Comparison of ENCODE assay signal across 22 cellular contexts in the genomic region with DNA sequence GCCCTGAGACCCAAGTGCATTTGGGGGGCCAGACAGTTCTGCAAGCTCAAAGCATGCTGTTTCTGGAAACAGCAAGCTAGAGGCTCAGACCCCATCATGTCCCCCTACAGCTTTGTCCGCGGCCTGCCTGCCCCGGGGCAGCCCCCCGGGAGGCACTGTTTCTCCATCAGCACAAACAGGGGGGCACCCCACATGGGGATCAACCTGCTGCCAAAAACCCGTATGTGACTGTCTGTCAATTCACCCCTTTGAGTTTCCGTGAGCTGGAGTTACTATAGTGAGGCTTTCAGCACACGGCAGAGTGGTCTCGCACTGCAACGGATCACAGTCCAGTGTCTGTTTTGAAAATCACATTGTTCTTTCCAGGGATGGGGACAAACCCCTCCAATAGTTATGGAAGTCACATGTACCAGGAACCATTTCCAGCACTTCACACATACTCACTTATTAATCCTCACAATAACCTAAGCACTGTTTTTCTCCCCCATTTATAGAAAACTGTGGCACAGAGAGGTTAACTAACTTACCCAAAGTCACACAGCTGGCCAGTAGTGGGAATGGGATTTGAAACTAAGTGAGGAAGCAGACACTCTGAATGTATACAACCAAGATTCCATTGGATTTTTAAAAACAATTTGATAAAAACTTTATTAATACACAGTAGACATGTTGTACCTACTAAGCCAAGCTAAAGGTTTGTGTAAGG.
"Had no signal": no experiment of that assay in that cellular context is flagged by ENCODE, and none has a peak within 500 bp of the region (broad histone marks: within the 10 kb centered on the region; RNA-seq: fewer than 3 reads in every experiment).

No MANE protein-coding gene starts in this region.

- H3K9me3 Mint-ChIP-seq: activated CD4-positive, alpha-beta T cell treated with anti-CD3 and anti-CD28 coated beads, Interleukin-2, amount 10 ng/mL, durations not matched to agents 7 days and 5 days; activated naive CD4-positive, alpha-beta T cell treated with anti-CD3 and anti-CD28 coated beads for 36 hours; central memory CD8-positive, alpha-beta T cell had no signal

- H3K4me3 Mint-ChIP-seq: activated CD4-positive, alpha-beta memory T cell treated with anti-CD3 and anti-CD28 coated beads, Interleukin-2, amount 10 ng/mL, durations not matched to agents 7 days and 5 days; activated CD4-positive, alpha-beta T cell treated with anti-CD3 and anti-CD28 coated beads, Interleukin-2, amount 10 ng/mL, durations not matched to agents 7 days and 5 days; activated naive CD4-positive, alpha-beta T cell treated with anti-CD3 and anti-CD28 coated beads for 36 hours; activated naive CD8-positive, alpha-beta T cell; activated T-helper 17 cell treated with anti-CD3 and anti-CD28 coated beads, Interleukin-2, amount 50 U/mL, for 72 hours; brain; central memory CD8-positive, alpha-beta T cell had no signal

- H3K9ac ChIP-seq: KMS-11, SK-N-SH had no signal

- ATAC-seq: activated T-helper 17 cell treated with anti-CD3 and anti-CD28 coated beads, Interleukin-2, amount 50 U/mL, for 72 hours had no signal

- H3K36me3 ChIP-seq: Peyer's patch, SJCRH30 had no signal

- H3K9me2 ChIP-seq: SK-N-SH had no signal

- DNase-seq: activated CD4-positive, alpha-beta memory T cell treated with anti-CD3 and anti-CD28 coated beads, Interleukin-2, amount 10 ng/mL, durations not matched to agents 7 days and 5 days; activated CD4-positive, alpha-beta T cell treated with anti-CD3 and anti-CD28 coated beads, Interleukin-2, amount 10 ng/mL, durations not matched to agents 7 days and 5 days; activated CD4-positive, CD25-positive, alpha-beta regulatory T cell; activated gamma-delta T cell; activated naive CD4-positive, alpha-beta T cell treated with anti-CD3 and anti-CD28 coated beads for 36 hours; activated T-cell treated with anti-CD3 and anti-CD28 coated beads for 4 hours; activated T-cell treated with anti-CD3 and anti-CD28 coated beads, Interleukin-2, amount 50 U/mL, for 48 hours; amygdala; MM.1S; NCI-H2029; Peyer's patch; Right ventricle myocardium superior; SK-N-SH; T-helper 1 cell had no signal

- H3K27me3 ChIP-seq: Peyer's patch, SJCRH30 had no signal

- H3K4me1 Mint-ChIP-seq: activated CD4-positive, alpha-beta memory T cell treated with anti-CD3 and anti-CD28 coated beads, Interleukin-2, amount 10 ng/mL, durations not matched to agents 7 days and 5 days; activated CD4-positive, alpha-beta T cell treated with anti-CD3 and anti-CD28 coated beads, Interleukin-2, amount 10 ng/mL, durations not matched to agents 7 days and 5 days; activated T-helper 17 cell treated with anti-CD3 and anti-CD28 coated beads, Interleukin-2, amount 50 U/mL, for 72 hours; central memory CD8-positive, alpha-beta T cell had no signal

- H3K9me3 ChIP-seq: Peyer's patch, SJCRH30, SK-N-SH had no signal

- H3K4me3 ChIP-seq: Peyer's patch, SJCRH30 had no signal

- H3K4me2 ChIP-seq: KMS-11, SK-N-SH had no signal

- H3K4me1 ChIP-seq: Peyer's patch had no signal

- H3K27ac ChIP-seq: KMS-11, Peyer's patch, RWPE1, SJCRH30, VCaP had no signal

- H3K36me3 Mint-ChIP-seq: activated naive CD8-positive, alpha-beta T cell; brain had no signal

- H3K27ac Mint-ChIP-seq: activated CD4-positive, alpha-beta memory T cell treated with anti-CD3 and anti-CD28 coated beads, Interleukin-2, amount 10 ng/mL, durations not matched to agents 7 days and 5 days; activated CD4-positive, alpha-beta T cell treated with anti-CD3 and anti-CD28 coated beads, Interleukin-2, amount 10 ng/mL, durations not matched to agents 7 days and 5 days; activated naive CD4-positive, alpha-beta T cell treated with anti-CD3 and anti-CD28 coated beads for 36 hours; activated naive CD8-positive, alpha-beta T cell; activated T-helper 17 cell treated with anti-CD3 and anti-CD28 coated beads, Interleukin-2, amount 50 U/mL, for 72 hours had no signal
